ENCODE assay signal across 8 cellular contexts in the genomic region with DNA sequence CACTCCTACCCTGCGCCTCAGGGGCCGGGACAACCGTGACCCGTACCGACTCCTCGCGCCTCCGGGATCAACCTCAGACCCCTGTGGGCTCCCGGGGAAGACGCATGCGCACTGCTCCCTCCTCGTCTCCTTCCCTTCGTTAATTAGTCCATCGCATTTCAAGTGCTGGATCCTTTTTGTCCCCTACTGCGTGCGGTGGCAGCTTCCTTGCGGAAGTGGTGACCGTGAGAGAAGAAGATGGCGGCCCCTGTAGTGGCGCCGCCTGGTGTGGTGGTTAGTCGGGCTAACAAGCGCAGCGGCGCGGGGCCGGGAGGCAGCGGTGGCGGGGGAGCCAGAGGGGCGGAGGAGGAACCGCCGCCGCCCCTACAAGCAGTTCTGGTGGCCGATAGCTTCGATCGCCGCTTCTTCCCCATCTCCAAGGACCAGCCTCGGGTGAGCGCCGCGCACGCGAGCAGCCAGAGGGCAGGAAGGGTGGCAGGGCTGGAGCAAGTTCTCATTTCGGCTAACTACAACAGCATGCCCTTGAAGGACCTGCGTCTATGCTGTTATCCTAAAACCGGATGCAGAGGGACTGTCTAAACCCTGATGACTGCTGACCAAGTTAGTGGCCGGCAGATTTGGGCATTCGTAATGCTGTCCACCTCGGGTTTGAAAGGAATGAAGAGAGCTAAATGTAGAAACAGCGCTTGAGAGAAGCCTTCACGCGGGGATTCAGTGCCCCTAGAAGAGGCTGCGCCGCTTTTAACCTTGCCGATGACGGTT. TPM values are rescaled to one million over a fixed set of nuclear protein-coding genes. Genes with fewer than 3 reads are reported as not detected.
A peak's percentile ranks its signal among the peaks of the same experiment; 100 is the strongest.
DNase-seq lines count a peak whose midpoint lies in the region; ATAC-seq, FAIRE-seq and TF ChIP-seq lines count a peak whose summit lies in the region.

Gene EIF2B5, plus strand, starts transcription at position 210 of the 762 bp plus-strand sequence. Its CDS starts 28 bp downstream, at position 238.

- H3K9me3 ChIP-seq in pancreas (no peaks in the 10 kb centered on the region), tibial nerve (no peaks in the 10 kb centered on the region)

- peak within 1 kb of the TSS; percentile 70 to 95 (median 84) for H3K27ac ChIP-seq in pancreas
- H3K27ac ChIP-seq in tibial nerve: peak within 1 kb of the TSS; percentile 73 to 95 (median 88)

- TF ChIP-seq CTCF in GM12864 (IDR thresholded peaks at IDR 0.05; ENCODE audit: low read depth, low read length, missing control alignments) (peak; percentile 24), pancreas (IDR thresholded peaks at IDR 0.05) (no peak), tibial nerve (IDR thresholded peaks at IDR 0.05) (peak; percentile 31 to 74 (median 45))

- peak; percentile 90 for ATAC-seq in HG02623 (IDR thresholded peaks at IDR 0.05; ENCODE audit: unreplicated experiment)
- peak; percentile 91 to 96 (median 92) for ATAC-seq in pancreas

- TF ChIP-seq EP300 in tibial nerve (IDR thresholded peaks at IDR 0.05): peak; percentile 66 to 96

- H3K4me3 Mint-ChIP-seq in activated naive CD8-positive, alpha-beta T cell treated with anti-CD3 and anti-CD28 coated beads for 36 hours: peak within 1 kb of the TSS; percentile 95

- no peaks in the 10 kb centered on the region for H3K27me3 ChIP-seq in pancreas
- no peaks in the 10 kb centered on the region for H3K27me3 ChIP-seq in tibial nerve

- H3K36me3 ChIP-seq in pancreas: peaks cover 0 to 3% (median under 1%) of the 10 kb centered on the region in 3 donors
- H3K36me3 ChIP-seq in tibial nerve: peaks cover 0 to 30% (median 0%) of the 10 kb centered on the region in 3 donors

- H3K9me3 Mint-ChIP-seq in activated naive CD8-positive, alpha-beta T cell treated with anti-CD3 and anti-CD28 coated beads for 36 hours: no peaks in the 10 kb centered on the region

- FAIRE-seq in pancreas (lab: Jason Lieb, UNC): no peak

- H3K27ac Mint-ChIP-seq in activated naive CD8-positive, alpha-beta T cell treated with anti-CD3 and anti-CD28 coated beads for 36 hours: peak within 1 kb of the TSS; percentile 95

- intact Hi-C loops in head of caudate nucleus (cut with DNase I) (loop anchor here (2.0 to 10.0 kb wide), 4 partner anchors 19 to 241 kb away; partner anchors contain the start of genes ABCC5, AP2M1 and DVL3), pancreas (cut with DNase I) (no loop called here)

- WGBS in pancreas, 2 donors: 0 to 1% methylated on average over 54 to 56 of the region's 56 CpGs
- WGBS in tibial nerve, 2 donors: 0% methylated on average over 38 to 41 of the region's 56 CpGs

- H3K27me3 Mint-ChIP-seq in activated naive CD8-positive, alpha-beta T cell treated with anti-CD3 and anti-CD28 coated beads for 36 hours: no peaks in the 10 kb centered on the region

- H3K36me3 Mint-ChIP-seq in activated naive CD8-positive, alpha-beta T cell treated with anti-CD3 and anti-CD28 coated beads for 36 hours: peaks cover 19% of the 10 kb centered on the region

- H3K4me1 ChIP-seq in pancreas: peaks cover 4 to 13% (median 11%) of the 10 kb centered on the region in 3 donors
- H3K4me1 ChIP-seq in tibial nerve: peaks cover 0 to 32% (median 8%) of the 10 kb centered on the region in 4 donors

- DNase-seq in GM12864 (ENCODE audit: low read depth) (peak; percentile 88), NCI-H1105 (lab: John Stamatoyannopoulos, UW) (peak; percentile 99), SKM-1 treated with dmso at 0.1 percent for 144 hours (lab: John Stamatoyannopoulos, UW; ENCODE audit: unreplicated experiment) (peak; percentile 91), head of caudate nucleus (peak; percentile 87 to 98 (median 95)), pancreas (peak; percentile 85 to 96 (median 88)), tibial nerve (ENCODE audit: low spot score in 2 of 2) (peak; percentile 72 to 88)
- DNase-seq in activated naive CD8-positive, alpha-beta T cell treated with anti-CD3 and anti-CD28 coated beads for 36 hours: peak; percentile 87

- H3K4me3 ChIP-seq in GM12864 (ENCODE audit: low read depth, low read length) (peak within 1 kb of the TSS; percentile 68), pancreas (peak within 1 kb of the TSS; percentile 89 to 98 (median 94)), tibial nerve (peak within 1 kb of the TSS; percentile 80 to 98 (median 96))

- peaks cover 30% of the 10 kb centered on the region for H3K4me1 Mint-ChIP-seq in activated naive CD8-positive, alpha-beta T cell treated with anti-CD3 and anti-CD28 coated beads for 36 hours

- peak in 1 of 2 donors; percentile 59 for TF ChIP-seq POLR2A in tibial nerve (IDR thresholded peaks at IDR 0.05)

RNA-seq across cellular contexts. Expression of gene EIF2B5, which starts in this region (rescaled TPM):
- total RNA-seq in activated naive CD8-positive, alpha-beta T cell treated with anti-CD3 and anti-CD28 coated beads for 36 hours: 10 to 100 TPM; 73.2 to 74.4 TPM
- 10 to 100 TPM; 12.4 to 23.6 (median 17.1) TPM for total RNA-seq in pancreas
- polyA plus RNA-seq in pancreas: 10 to 100 TPM; 32.1 to 53.3 TPM
- total RNA-seq in tibial nerve: 10 to 100 TPM; 28.8 to 51.0 (median 36.5) TPM

Comparison
In these comparisons a context has a peak if more than half of its experiments do, and no peak if none do; other contexts are left out.
1. Peak in every context shown above with its lines: DNase-seq, ATAC-seq, H3K4me3 ChIP-seq and H3K27ac ChIP-seq.
2. CTCF ChIP-seq: peak in GM12864 (single experiment) and tibial nerve (5 of 5); none in pancreas (0 of 4).